In the genomic region with DNA sequence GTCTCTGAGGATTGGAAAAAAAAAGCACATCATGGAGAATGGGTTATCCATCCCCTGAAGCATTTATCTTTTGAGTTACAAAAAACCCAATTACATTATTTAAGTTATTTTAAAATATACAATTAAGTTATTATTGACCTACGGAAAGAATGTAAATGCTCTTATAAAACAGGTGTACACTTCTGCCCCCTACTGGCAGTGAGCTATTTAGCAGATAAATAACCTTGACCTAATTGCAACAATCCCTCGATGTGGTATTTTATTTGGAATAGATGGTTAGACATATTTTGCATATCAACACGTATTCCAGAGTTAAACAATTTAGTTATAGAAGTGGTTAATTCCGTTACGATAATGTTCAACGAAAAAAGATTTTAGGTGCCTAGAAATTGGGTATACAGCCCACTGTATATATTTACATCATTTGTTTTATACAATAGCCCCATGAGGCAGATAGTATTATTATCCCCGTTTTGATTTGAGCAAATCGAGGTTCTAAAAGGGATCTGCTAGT, we compare ENCODE assay signal across 9 cellular contexts. TPM values are rescaled to one million over a fixed set of nuclear protein-coding genes. Genes with fewer than 3 reads are reported as not detected.
DNase-seq lines count a peak whose midpoint lies in the region; ATAC-seq and TF ChIP-seq lines count a peak whose summit lies in the region.
"Had no signal": no experiment of that assay in that cellular context is flagged by ENCODE, and none has a peak within 500 bp of the region (broad histone marks: within the 10 kb centered on the region; RNA-seq: fewer than 3 reads in every experiment).

No MANE protein-coding gene starts in this region.

- no peak overlapping the region for H3K4me2 ChIP-seq in mesenchymal stem cell (ENCODE audit: low read length, poor library complexity, severe bottlenecking)

- H3K79me1 ChIP-seq in mesenchymal stem cell (replicated peaks; ENCODE audit: low read length, poor library complexity, severe bottlenecking): no peaks in the 10 kb centered on the region

- H3K4me1 ChIP-seq in breast epithelium: no peaks in the 10 kb centered on the region
- H3K4me1 ChIP-seq in mesenchymal stem cell (ENCODE audit: control insufficient read depth, insufficient read depth, low read depth, low read length): peaks cover 10% of the 10 kb centered on the region

- H3K18ac ChIP-seq in mesenchymal stem cell (ENCODE audit: low read depth in 1 of 2, low read length in 2 of 2): no peak overlapping the region

- H3K14ac ChIP-seq in mesenchymal stem cell (ENCODE audit: low read length in 2 of 2): no peak overlapping the region

- no peak overlapping the region for H2BK5ac ChIP-seq in mesenchymal stem cell (ENCODE audit: low read depth, low read length, poor library complexity, severe bottlenecking)

- TF ChIP-seq CTCF in breast epithelium (IDR thresholded peaks at IDR 0.05): peak in 2 of 3 donors; percentile 19 to 36

- no peak overlapping the region for H2BK120ac ChIP-seq in mesenchymal stem cell (ENCODE audit: low read depth, low read length)

- H2BK15ac ChIP-seq in mesenchymal stem cell (ENCODE audit: low read depth, poor library complexity, severe bottlenecking): no peak overlapping the region

- H3K4me3 ChIP-seq in breast epithelium: no peak overlapping the region
- H3K4me3 ChIP-seq in mesenchymal stem cell (ENCODE audit: insufficient read depth in 1 of 2, low read depth in 1 of 2, low read length in 2 of 2): peak overlapping the region in 1 of 2 experiments; percentile 30

- H2AK5ac ChIP-seq in mesenchymal stem cell (ENCODE audit: low read length, severe bottlenecking): no peak overlapping the region

- no peak overlapping the region for H2BK12ac ChIP-seq in mesenchymal stem cell (ENCODE audit: low read length in 2 of 2)

- no peak for TF ChIP-seq POLR2A in breast epithelium (IDR thresholded peaks at IDR 0.05)

- DNase-seq in COR-L47 (lab: John Stamatoyannopoulos, UW) (peak; percentile 12), NCI-H460 (ENCODE audit: extremely low read depth, low read depth) (peak; percentile 84), breast epithelium (ENCODE audit: low spot score in 2 of 2) (no peak), mesenchymal stem cell (peak; percentile 45), amniotic stem cell (lab: John Stamatoyannopoulos, UW) (no peak)
- DNase-seq in stimulated activated naive CD4-positive, alpha-beta T cell treated with Interleukin-2 at 50 U/mL for 16 hours (lab: John Stamatoyannopoulos, UW): no peak

- H3K27ac ChIP-seq in breast epithelium (no peak overlapping the region), mesenchymal stem cell (ENCODE audit: low read length, poor library complexity, severe bottlenecking) (peak overlapping the region; percentile 76)

- intact Hi-C loops in breast epithelium (cut with DNase I; ENCODE audit: low total_unique reads): no loop called here

- H3K23ac ChIP-seq in mesenchymal stem cell (ENCODE audit: low read length in 2 of 2): no peak overlapping the region

- H4K8ac ChIP-seq in mesenchymal stem cell (ENCODE audit: low read length): no peak overlapping the region

- H4K91ac ChIP-seq in mesenchymal stem cell (ENCODE audit: low read length): no peak overlapping the region

- H3K36me3 ChIP-seq in breast epithelium (no peaks in the 10 kb centered on the region), mesenchymal stem cell (ENCODE audit: control insufficient read depth in 1 of 2, insufficient read depth in 2 of 2, low read depth in 1 of 2, low read length in 2 of 2) (no peaks in the 10 kb centered on the region)

- H3K4ac ChIP-seq in mesenchymal stem cell (ENCODE audit: low read depth in 1 of 2, low read length in 2 of 2): no peak overlapping the region

- peak; percentile 56 for ATAC-seq in GM19455 (IDR thresholded peaks at IDR 0.05; ENCODE audit: unreplicated experiment)
- no peak for ATAC-seq in GM21360 (IDR thresholded peaks at IDR 0.05; ENCODE audit: unreplicated experiment)

- peak overlapping the region; percentile 57 for H3K9ac ChIP-seq in mesenchymal stem cell (ENCODE audit: low read length)

- H3K9me3 ChIP-seq in breast epithelium: no peaks in the 10 kb centered on the region
- H3K9me3 ChIP-seq in mesenchymal stem cell (ENCODE audit: control insufficient read depth, low read length): no peaks in the 10 kb centered on the region

- WGBS in mesenchymal stem cell: 7% methylated on average over 2 of the region's 8 CpGs

- H3K27me3 ChIP-seq in breast epithelium (no peaks in the 10 kb centered on the region), mesenchymal stem cell (ENCODE audit: control insufficient read depth in 1 of 2, insufficient read depth in 1 of 2, low read length in 2 of 2) (no peaks in the 10 kb centered on the region)

- H2AFZ ChIP-seq in mesenchymal stem cell (ENCODE audit: low read depth, low read length): no peak overlapping the region

RNA-seq across cellular contexts. Expression of a gene that starts 9.1 kb away (rescaled TPM):
- 99.2 and 104 TPM in 2 replicates for total RNA-seq in NCI-H460 (2014; rRNA removed; shearing (Covaris generic))
- 17.0 and 19.2 TPM in 2 replicates for polyA plus RNA-seq in NCI-H460 (2014; cell fraction: nucleus; rRNA removed)
- total RNA-seq in breast epithelium: not detected
- polyA plus RNA-seq in mesenchymal stem cell (2013, experiment 1 of 2): 0.15 TPM
- polyA plus RNA-seq in mesenchymal stem cell (2013, experiment 2 of 2): 0.04 TPM
- total RNA-seq: T-helper 2 cell treated with Interferon-gamma antibody and Interleukin-4, amounts not matched to agents 100 ng/mL and 5 ng/mL, for 36 hours had no signal

RNA-seq across cellular contexts. Expression of a gene that starts 48.6 kb away (rescaled TPM):
- total RNA-seq in NCI-H460 (2014; rRNA removed; shearing (Covaris generic)): 7.1 and 10.8 TPM in 2 replicates
- 11.8 and 17.3 TPM in 2 replicates for polyA plus RNA-seq in NCI-H460 (2014; cell fraction: nucleus; rRNA removed)
- total RNA-seq in breast epithelium: 1 to 10 TPM in 2 of 3 donors, not detected in 1; 1.3 to 6.7 TPM
- 1.2 TPM for polyA plus RNA-seq in mesenchymal stem cell (2013, experiment 1 of 2)
- polyA plus RNA-seq in mesenchymal stem cell (2013, experiment 2 of 2): 1.2 TPM
- total RNA-seq: T-helper 2 cell treated with Interferon-gamma antibody and Interleukin-4, amounts not matched to agents 100 ng/mL and 5 ng/mL, for 36 hours had no signal

Comparison
In these comparisons a context has a peak if more than half of its experiments do, and no peak if none do; other contexts are left out.
1. DNase-seq: peak in COR-L47 (single experiment), NCI-H460 (single experiment) and mesenchymal stem cell (single experiment); none in breast epithelium (0 of 2), stimulated activated naive CD4-positive, alpha-beta T cell treated with Interleukin-2 at 50 U/mL for 16 hours (single experiment) and amniotic stem cell (single experiment).
2. RNA of a gene that starts 9.1 kb away (total RNA-seq): 99.2 to 104 TPM in NCI-H460; not detected in breast epithelium; every median in the first group is over 10 times any median in the second.